Comparison of ENCODE assay signal across 1 cellular context in the genomic region with DNA sequence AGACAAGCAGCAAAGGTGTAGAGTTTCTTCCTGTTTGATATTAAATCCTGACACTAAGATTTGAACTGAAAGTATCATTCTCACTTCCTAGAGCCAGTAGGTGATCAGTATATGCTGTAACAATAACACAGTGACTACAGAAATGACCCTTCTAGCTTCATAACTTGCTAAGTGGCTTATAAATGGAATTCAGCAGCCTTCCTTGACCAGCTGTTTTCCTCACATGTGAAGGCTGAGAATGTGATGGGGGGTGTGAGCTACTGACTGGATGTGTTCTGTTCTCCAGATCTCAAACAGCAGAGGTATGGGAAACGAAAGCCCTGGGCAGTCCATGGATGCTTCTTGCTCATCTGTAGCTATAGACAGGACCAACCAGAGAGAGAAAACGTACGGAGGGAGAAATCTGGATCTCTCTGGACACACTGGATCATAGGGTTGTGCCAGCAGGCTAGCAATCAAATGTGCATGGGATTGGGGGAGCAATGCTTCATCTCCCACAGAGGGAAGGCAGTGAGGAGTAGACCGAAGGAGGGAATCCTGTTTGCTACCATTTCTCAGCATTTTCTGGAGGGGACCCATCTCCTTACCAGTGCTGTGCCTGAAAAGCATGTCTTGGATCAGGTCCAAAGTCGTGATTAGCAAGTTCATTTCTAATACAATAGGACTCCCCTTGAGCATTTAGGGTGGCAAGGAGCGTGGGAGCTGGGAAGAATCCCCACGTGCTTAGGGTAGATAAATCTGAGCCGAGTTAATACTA.
TF ChIP-seq lines count a peak whose summit lies in the region.

No MANE protein-coding gene starts in this region.

TF ChIP-seq in SK-N-SH, 30 proteins besides CTCF, POLR2A, EP300 and RAD21 (continued from another document):
- TF ChIP-seq, protein P1, sequence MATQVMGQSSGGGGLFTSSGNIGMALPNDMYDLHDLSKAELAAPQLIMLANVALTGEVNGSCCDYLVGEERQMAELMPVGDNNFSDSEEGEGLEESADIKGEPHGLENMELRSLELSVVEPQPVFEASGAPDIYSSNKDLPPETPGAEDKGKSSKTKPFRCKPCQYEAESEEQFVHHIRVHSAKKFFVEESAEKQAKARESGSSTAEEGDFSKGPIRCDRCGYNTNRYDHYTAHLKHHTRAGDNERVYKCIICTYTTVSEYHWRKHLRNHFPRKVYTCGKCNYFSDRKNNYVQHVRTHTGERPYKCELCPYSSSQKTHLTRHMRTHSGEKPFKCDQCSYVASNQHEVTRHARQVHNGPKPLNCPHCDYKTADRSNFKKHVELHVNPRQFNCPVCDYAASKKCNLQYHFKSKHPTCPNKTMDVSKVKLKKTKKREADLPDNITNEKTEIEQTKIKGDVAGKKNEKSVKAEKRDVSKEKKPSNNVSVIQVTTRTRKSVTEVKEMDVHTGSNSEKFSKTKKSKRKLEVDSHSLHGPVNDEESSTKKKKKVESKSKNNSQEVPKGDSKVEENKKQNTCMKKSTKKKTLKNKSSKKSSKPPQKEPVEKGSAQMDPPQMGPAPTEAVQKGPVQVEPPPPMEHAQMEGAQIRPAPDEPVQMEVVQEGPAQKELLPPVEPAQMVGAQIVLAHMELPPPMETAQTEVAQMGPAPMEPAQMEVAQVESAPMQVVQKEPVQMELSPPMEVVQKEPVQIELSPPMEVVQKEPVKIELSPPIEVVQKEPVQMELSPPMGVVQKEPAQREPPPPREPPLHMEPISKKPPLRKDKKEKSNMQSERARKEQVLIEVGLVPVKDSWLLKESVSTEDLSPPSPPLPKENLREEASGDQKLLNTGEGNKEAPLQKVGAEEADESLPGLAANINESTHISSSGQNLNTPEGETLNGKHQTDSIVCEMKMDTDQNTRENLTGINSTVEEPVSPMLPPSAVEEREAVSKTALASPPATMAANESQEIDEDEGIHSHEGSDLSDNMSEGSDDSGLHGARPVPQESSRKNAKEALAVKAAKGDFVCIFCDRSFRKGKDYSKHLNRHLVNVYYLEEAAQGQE (IDR thresholded peaks at IDR 0.05; ENCODE audit: low read depth, low read length): no peak
- no peak for TF ChIP-seq CHD2 (IDR thresholded peaks at IDR 0.05; ENCODE audit: low read length, partially characterized antibody)
- TF ChIP-seq GATA2 (CRISPR knock-in tag; IDR thresholded peaks at IDR 0.05): no peak
- TF ChIP-seq NRF1 (IDR thresholded peaks at IDR 0.05; ENCODE audit: low read depth, low read length): no peak
- TF ChIP-seq GABPA (IDR thresholded peaks at IDR 0.05; ENCODE audit: low read depth): no peak
- no peak for TF ChIP-seq TEAD4 (IDR thresholded peaks at IDR 0.05; ENCODE audit: borderline replicate concordance, insufficient read depth)
TF ChIP-seq in SK-N-SH: peak in this region for 0.
